In the genomic region with DNA sequence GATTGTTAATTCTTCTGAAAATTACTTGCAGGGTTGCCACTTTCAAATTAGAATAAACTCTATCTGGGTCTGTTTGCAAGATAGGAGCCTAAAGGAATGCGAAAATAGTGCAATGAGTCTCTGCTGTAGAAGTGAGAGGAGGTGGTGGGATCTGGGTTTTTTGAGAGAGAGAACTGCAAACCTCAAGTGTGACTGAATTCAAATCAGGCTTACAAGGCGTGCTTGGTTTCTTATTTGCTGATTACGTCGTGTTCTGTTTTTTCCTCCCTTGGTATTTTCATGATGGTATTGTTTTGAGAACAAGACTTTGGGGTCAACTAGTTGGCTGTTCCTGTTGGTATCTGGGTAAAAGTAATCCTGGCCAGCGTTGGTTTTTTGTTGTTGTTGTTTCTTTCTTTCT, we compare ENCODE assay signal across 1 cellular context.
TF ChIP-seq lines count a peak whose summit lies in the region.

No MANE protein-coding gene starts in this region.

TF ChIP-seq in SK-N-SH, 30 proteins besides CTCF, POLR2A, EP300 and RAD21 (continued from another document):
- TF ChIP-seq, protein P1, sequence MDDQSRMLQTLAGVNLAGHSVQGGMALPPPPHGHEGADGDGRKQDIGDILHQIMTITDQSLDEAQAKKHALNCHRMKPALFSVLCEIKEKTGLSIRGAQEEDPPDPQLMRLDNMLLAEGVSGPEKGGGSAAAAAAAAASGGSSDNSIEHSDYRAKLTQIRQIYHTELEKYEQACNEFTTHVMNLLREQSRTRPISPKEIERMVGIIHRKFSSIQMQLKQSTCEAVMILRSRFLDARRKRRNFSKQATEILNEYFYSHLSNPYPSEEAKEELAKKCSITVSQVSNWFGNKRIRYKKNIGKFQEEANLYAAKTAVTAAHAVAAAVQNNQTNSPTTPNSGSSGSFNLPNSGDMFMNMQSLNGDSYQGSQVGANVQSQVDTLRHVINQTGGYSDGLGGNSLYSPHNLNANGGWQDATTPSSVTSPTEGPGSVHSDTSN (IDR thresholded peaks at IDR 0.05): no peak
- TF ChIP-seq TAF1 (IDR thresholded peaks at IDR 0.05; ENCODE audit: borderline replicate concordance, low read depth, low read length): no peak
- TF ChIP-seq USF1 (IDR thresholded peaks at IDR 0.05; ENCODE audit: borderline replicate concordance, low read depth): no peak
- no peak for TF ChIP-seq NRF1 (IDR thresholded peaks at IDR 0.05; ENCODE audit: low read depth, low read length)
- no peak for TF ChIP-seq GABPA (IDR thresholded peaks at IDR 0.05; ENCODE audit: low read depth)
- TF ChIP-seq MEF2A (IDR thresholded peaks at IDR 0.05; ENCODE audit: borderline replicate concordance, low read depth): no peak
- TF ChIP-seq FOXM1 (IDR thresholded peaks at IDR 0.05; ENCODE audit: low read depth): no peak
- no peak for TF ChIP-seq YY1 (IDR thresholded peaks at IDR 0.05; ENCODE audit: low read depth)
- no peak for TF ChIP-seq CHD2 (IDR thresholded peaks at IDR 0.05; ENCODE audit: low read length, partially characterized antibody)
- no peak for TF ChIP-seq MAX (IDR thresholded peaks at IDR 0.05; ENCODE audit: low read depth)
- no peak for TF ChIP-seq NFIC (IDR thresholded peaks at IDR 0.05; ENCODE audit: borderline replicate concordance)
